ENCODE assay signal across 16 cellular contexts in the genomic region with DNA sequence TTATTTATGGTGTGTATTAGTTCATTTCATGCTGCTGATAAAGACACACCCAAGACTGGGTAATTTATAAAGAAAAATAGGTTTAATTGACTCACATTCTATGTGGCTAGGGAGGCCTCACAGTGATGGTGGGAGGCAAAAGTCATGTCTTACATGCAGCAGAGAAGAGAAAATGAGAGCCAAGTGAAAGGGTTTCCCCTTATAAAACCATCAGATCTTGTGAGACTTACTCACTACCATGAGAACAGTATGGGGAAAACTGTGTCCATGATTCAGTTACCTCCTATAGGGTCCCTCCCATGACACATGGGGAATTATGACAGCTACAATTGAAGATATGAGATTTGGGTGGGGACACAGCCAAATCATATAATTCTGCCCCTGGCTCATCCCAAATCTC.
"Had no signal": no experiment of that assay in that cellular context is flagged by ENCODE, and none has a peak within 500 bp of the region (broad histone marks: within the 10 kb centered on the region; RNA-seq: fewer than 3 reads in every experiment).

No MANE protein-coding gene starts in this region.

- H3K27me3 Mint-ChIP-seq: activated B cell treated with CpG ODN at 0.5 μM for 24 hours; naive thymus-derived CD4-positive, alpha-beta T cell had no signal

- H3K27ac ChIP-seq: coronary artery, gastrocnemius medialis, heart right ventricle, transverse colon had no signal

- H3K9me3 ChIP-seq: gastrocnemius medialis, transverse colon had no signal

- ATAC-seq: gastrocnemius medialis; heart right ventricle; left lobe of liver; naive thymus-derived CD4-positive, alpha-beta T cell; SK-N-SH treated with all-trans-retinoic acid at 6 μM for 48 hours had no signal

- DNase-seq: activated B cell treated with CpG ODN at 0.5 μM for 24 hours; activated effector memory CD4-positive, alpha-beta T cell treated with Interleukin-2 at 50 U/mL for 16 hours; central memory CD4-positive, alpha-beta T cell; effector CD4-positive, alpha-beta T cell; gastrocnemius medialis; heart right ventricle; islet precursor cell; mammary epithelial cell; naive thymus-derived CD4-positive, alpha-beta T cell; SHP77; stimulated activated CD8-positive, alpha-beta memory T cell treated with anti-CD3 and anti-CD28 coated beads, Interleukin-4, amount 100 ng/mL, for 48 hours; substantia nigra; transverse colon had no signal

- H3K4me3 ChIP-seq: coronary artery, gastrocnemius medialis, heart right ventricle, transverse colon had no signal

- H3K36me3 ChIP-seq: gastrocnemius medialis, heart right ventricle, transverse colon had no signal

- H3K27me3 ChIP-seq: gastrocnemius medialis, heart right ventricle, transverse colon had no signal

- H3K27ac Mint-ChIP-seq: activated B cell treated with CpG ODN at 0.5 μM for 24 hours had no signal

- H3K4me1 ChIP-seq: gastrocnemius medialis, heart right ventricle, transverse colon had no signal

- H3K4me3 Mint-ChIP-seq: activated B cell treated with CpG ODN at 0.5 μM for 24 hours had no signal
